ENCODE assay signal across 1 cellular context in genomic region chr7:93284908-93285307, GRCh38.
TF ChIP-seq lines count a peak whose summit lies in the region.

No MANE protein-coding gene starts in this region.

TF ChIP-seq in GM23338, 12 proteins besides CTCF, POLR2A, EP300 and RAD21 (continued from another document):
- TF ChIP-seq, protein P1, sequence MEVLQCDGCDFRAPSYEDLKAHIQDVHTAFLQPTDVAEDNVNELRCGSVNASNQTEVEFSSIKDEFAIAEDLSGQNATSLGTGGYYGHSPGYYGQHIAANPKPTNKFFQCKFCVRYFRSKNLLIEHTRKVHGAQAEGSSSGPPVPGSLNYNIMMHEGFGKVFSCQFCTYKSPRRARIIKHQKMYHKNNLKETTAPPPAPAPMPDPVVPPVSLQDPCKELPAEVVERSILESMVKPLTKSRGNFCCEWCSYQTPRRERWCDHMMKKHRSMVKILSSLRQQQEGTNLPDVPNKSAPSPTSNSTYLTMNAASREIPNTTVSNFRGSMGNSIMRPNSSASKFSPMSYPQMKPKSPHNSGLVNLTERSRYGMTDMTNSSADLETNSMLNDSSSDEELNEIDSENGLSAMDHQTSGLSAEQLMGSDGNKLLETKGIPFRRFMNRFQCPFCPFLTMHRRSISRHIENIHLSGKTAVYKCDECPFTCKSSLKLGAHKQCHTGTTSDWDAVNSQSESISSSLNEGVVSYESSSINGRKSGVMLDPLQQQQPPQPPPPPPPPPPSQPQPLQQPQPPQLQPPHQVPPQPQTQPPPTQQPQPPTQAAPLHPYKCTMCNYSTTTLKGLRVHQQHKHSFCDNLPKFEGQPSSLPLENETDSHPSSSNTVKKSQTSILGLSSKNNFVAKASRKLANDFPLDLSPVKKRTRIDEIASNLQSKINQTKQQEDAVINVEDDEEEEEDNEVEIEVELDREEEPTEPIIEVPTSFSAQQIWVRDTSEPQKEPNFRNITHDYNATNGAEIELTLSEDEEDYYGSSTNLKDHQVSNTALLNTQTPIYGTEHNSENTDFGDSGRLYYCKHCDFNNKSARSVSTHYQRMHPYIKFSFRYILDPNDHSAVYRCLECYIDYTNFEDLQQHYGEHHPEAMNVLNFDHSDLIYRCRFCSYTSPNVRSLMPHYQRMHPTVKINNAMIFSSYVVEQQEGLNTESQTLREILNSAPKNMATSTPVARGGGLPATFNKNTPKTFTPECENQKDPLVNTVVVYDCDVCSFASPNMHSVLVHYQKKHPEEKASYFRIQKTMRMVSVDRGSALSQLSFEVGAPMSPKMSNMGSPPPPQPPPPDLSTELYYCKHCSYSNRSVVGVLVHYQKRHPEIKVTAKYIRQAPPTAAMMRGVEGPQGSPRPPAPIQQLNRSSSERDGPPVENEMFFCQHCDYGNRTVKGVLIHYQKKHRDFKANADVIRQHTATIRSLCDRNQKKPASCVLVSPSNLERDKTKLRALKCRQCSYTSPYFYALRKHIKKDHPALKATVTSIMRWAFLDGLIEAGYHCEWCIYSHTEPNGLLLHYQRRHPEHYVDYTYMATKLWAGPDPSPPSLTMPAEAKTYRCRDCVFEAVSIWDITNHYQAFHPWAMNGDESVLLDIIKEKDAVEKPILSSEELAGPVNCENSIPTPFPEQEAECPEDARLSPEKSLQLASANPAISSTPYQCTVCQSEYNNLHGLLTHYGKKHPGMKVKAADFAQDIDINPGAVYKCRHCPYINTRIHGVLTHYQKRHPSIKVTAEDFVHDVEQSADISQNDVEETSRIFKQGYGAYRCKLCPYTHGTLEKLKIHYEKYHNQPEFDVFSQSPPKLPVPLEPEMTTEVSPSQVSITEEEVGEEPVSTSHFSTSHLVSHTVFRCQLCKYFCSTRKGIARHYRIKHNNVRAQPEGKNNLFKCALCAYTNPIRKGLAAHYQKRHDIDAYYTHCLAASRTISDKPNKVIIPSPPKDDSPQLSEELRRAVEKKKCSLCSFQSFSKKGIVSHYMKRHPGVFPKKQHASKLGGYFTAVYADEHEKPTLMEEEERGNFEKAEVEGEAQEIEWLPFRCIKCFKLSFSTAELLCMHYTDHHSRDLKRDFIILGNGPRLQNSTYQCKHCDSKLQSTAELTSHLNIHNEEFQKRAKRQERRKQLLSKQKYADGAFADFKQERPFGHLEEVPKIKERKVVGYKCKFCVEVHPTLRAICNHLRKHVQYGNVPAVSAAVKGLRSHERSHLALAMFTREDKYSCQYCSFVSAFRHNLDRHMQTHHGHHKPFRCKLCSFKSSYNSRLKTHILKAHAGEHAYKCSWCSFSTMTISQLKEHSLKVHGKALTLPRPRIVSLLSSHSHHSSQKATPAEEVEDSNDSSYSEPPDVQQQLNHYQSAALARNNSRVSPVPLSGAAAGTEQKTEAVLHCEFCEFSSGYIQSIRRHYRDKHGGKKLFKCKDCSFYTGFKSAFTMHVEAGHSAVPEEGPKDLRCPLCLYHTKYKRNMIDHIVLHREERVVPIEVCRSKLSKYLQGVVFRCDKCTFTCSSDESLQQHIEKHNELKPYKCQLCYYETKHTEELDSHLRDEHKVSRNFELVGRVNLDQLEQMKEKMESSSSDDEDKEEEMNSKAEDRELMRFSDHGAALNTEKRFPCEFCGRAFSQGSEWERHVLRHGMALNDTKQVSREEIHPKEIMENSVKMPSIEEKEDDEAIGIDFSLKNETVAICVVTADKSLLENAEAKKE (CRISPR knock-in tag; IDR thresholded peaks at IDR 0.05), result no peak
- TF ChIP-seq STAT1 (IDR thresholded peaks at IDR 0.05; ENCODE audit: unreplicated experiment) (no peak), ZNF331 (CRISPR knock-in tag; IDR thresholded peaks at IDR 0.05; ENCODE audit: low read depth) (no peak), EZH2phosphoT487 (IDR thresholded peaks at IDR 0.05; ENCODE audit: unreplicated experiment) (no peak), EZH2 (IDR thresholded peaks at IDR 0.05; ENCODE audit: low read depth, unreplicated experiment) (no peak), CREB1 (CRISPR knock-in tag; IDR thresholded peaks at IDR 0.05; ENCODE audit: low read depth) (no peak), ETS1 (IDR thresholded peaks at IDR 0.05) (no peak), ZNF114 (CRISPR knock-in tag; IDR thresholded peaks at IDR 0.05) (no peak)
